ENCODE assay signal across 26 cellular contexts in genomic region chr15:89042387-89042786, GRCh38.
"Had no signal": no experiment of that assay in that cellular context is flagged by ENCODE, and none has a peak within 500 bp of the region (broad histone marks: within the 10 kb centered on the region; RNA-seq: fewer than 3 reads in every experiment).

No MANE protein-coding gene starts in this region.

- H3K4me3 Mint-ChIP-seq: activated CD4-positive, alpha-beta T cell treated with anti-CD3 and anti-CD28 coated beads for 36 hours; activated CD8-positive, alpha-beta T cell treated with anti-CD3 and anti-CD28 coated beads, Interleukin-2, amount 10 ng/mL, durations not matched to agents 7 days and 5 days; activated naive CD8-positive, alpha-beta T cell treated with anti-CD3 and anti-CD28 coated beads, Interleukin-2, amount 50 U/mL, for 24 hours had no signal

- H3K36me3 ChIP-seq: brain microvascular endothelial cell, cardiac muscle cell, Peyer's patch, SJCRH30 had no signal

- ATAC-seq: activated CD4-positive, alpha-beta T cell treated with anti-CD3 and anti-CD28 coated beads for 36 hours; activated CD8-positive, alpha-beta T cell treated with anti-CD3 and anti-CD28 coated beads, Interleukin-2, amount 10 ng/mL, durations not matched to agents 7 days and 5 days; activated naive CD8-positive, alpha-beta T cell treated with anti-CD3 and anti-CD28 coated beads, Interleukin-2, amount 50 U/mL, for 24 hours had no signal

- H3K4me3 ChIP-seq: cardiac muscle cell, Peyer's patch had no signal

- H3K9me3 Mint-ChIP-seq: activated naive CD8-positive, alpha-beta T cell treated with anti-CD3 and anti-CD28 coated beads, Interleukin-2, amount 50 U/mL, for 24 hours had no signal

- H3K4me1 ChIP-seq: Peyer's patch, SJCRH30 had no signal

- H3K27me3 ChIP-seq: brain microvascular endothelial cell, cardiac muscle cell, Peyer's patch, SJCRH30 had no signal

- H3K4me1 Mint-ChIP-seq: activated CD4-positive, alpha-beta T cell treated with anti-CD3 and anti-CD28 coated beads for 36 hours had no signal

- H3K27ac Mint-ChIP-seq: activated CD4-positive, alpha-beta T cell treated with anti-CD3 and anti-CD28 coated beads for 36 hours; activated CD8-positive, alpha-beta T cell treated with anti-CD3 and anti-CD28 coated beads, Interleukin-2, amount 10 ng/mL, durations not matched to agents 7 days and 5 days; activated naive CD8-positive, alpha-beta T cell treated with anti-CD3 and anti-CD28 coated beads, Interleukin-2, amount 50 U/mL, for 24 hours had no signal

- DNase-seq: activated CD4-positive, alpha-beta T cell treated with anti-CD3 and anti-CD28 coated beads for 36 hours; activated CD4-positive, alpha-beta T cell treated with anti-CD3 and anti-CD28 coated beads, Interleukin-2, amount 50 U/mL, for 4 hours; activated CD8-positive, alpha-beta memory T cell treated with anti-CD3 and anti-CD28 coated beads, Interleukin-2, amount 50 U/mL, for 48 hours; activated CD8-positive, alpha-beta T cell treated with anti-CD3 and anti-CD28 coated beads, Interleukin-2, amount 10 ng/mL, durations not matched to agents 7 days and 5 days; activated naive CD4-positive, alpha-beta T cell treated with anti-CD3 and anti-CD28 coated beads, Interleukin-2, amount 50 U/mL, for 16 hours; activated naive CD8-positive, alpha-beta T cell treated with anti-CD3 and anti-CD28 coated beads, Interleukin-2, amount 50 U/mL, for 24 hours; activated T-cell treated with anti-CD3 and anti-CD28 coated beads, Interleukin-2, amount 50 U/mL, for 1 hour; amniotic stem cell; brain microvascular endothelial cell; KBM-7; NCI-H1092; NCI-H1417; NCI-H1930; NCI-H2171; NCI-H226; NCI-H526 treated with DMSO at 0.1 percent for 48 hours; NCI-H82; NK-92 treated with Interleukin-12 subunit alpha and Interleukin-12 subunit beta, amount 100 ng/mL, for 24 hours; Right ventricle myocardium superior; SJCRH30; SK-N-SH; T-helper 1 cell had no signal

- H3K27ac ChIP-seq: brain microvascular endothelial cell, cardiac muscle cell, Peyer's patch, RWPE1, SJCRH30, VCaP had no signal

- H3K9me3 ChIP-seq: Peyer's patch, SJCRH30, SK-N-SH had no signal
